8 cellular contexts compared by ENCODE assay signal in genomic region chrX:118459494-118459893, GRCh38. TPM values are rescaled to one million over a fixed set of nuclear protein-coding genes. Genes with fewer than 3 reads are reported as not detected.
A peak's percentile ranks its signal among the peaks of the same experiment; 100 is the strongest.
DNase-seq lines count a peak whose midpoint lies in the region; ATAC-seq, FAIRE-seq and TF ChIP-seq lines count a peak whose summit lies in the region.

No MANE protein-coding gene starts in this region.

- H3K9me3 ChIP-seq in Panc1 (ENCODE audit: control insufficient read depth, insufficient read depth, low read depth, low read length) (no peaks in the 10 kb centered on the region), mucosa of descending colon (no peaks in the 10 kb centered on the region)

- H3K4me1 ChIP-seq in Panc1 (ENCODE audit: control insufficient read depth, insufficient read depth, low read length) (no peaks in the 10 kb centered on the region), mucosa of descending colon (ENCODE audit: low read depth) (no peaks in the 10 kb centered on the region)

- H3K4me3 ChIP-seq in Panc1 (ENCODE audit: low read depth in 2 of 2, low read length in 2 of 2) (no peak overlapping the region), mucosa of descending colon (no peak overlapping the region)

- no peaks in the 10 kb centered on the region for H3K36me3 ChIP-seq in Panc1 (ENCODE audit: control insufficient read depth, insufficient read depth, low read length)
- no peaks in the 10 kb centered on the region for H3K36me3 ChIP-seq in mucosa of descending colon (ENCODE audit: low read depth)

- CTCF ChIA-PET in Panc1 (lab: Charles Lee) = interaction anchor here (1.1 to 2.4 kb wide), 3 partner anchors 141 to 379 kb away, joined by 6 to 36 read pairs (median 8); no protein-coding TSS in a partner anchor

- POLR2A ChIA-PET in Panc1 (lab: Charles Lee) = no interaction called here

- TF ChIP-seq CTCF in Panc1 (IDR thresholded peaks at IDR 0.05) = peak; percentile 73; the same call in 1 of the 2 replicates
- no peak for TF ChIP-seq CTCF in mucosa of descending colon (IDR thresholded peaks at IDR 0.05)

- in situ Hi-C loops in Panc1 (cut with HindIII; ENCODE audit: low pct_unique_long_range_greater_than_20kb, low sequenced_read_pairs) = no loop called here

- intact Hi-C loops in Panc1 (cut with micrococcal nuclease; ENCODE audit: unreplicated experiment) (loop anchor here (2.0 to 10.0 kb wide), 2 partner anchors 141 to 345 kb away; no protein-coding TSS in a partner anchor), mucosa of descending colon (cut with DNase I, micrococcal nuclease) (loop anchor here in 1 of 2 donors (10.0 kb wide), 1 partner anchor 145 kb away; no protein-coding TSS in a partner anchor)

- H3K27me3 ChIP-seq in Panc1 (ENCODE audit: control insufficient read depth, insufficient read depth, low read length) = no peaks in the 10 kb centered on the region

- H3K27ac ChIP-seq in Panc1 (ENCODE audit: low read length) = no peak overlapping the region

- peak; percentile 68 for FAIRE-seq in colon (lab: Jason Lieb, UNC)

- ATAC-seq in Panc1 (peak; percentile 83), mucosa of descending colon (peak; percentile 31), HG03378 (IDR thresholded peaks at IDR 0.05; ENCODE audit: unreplicated experiment) (no peak), HG02938 (IDR thresholded peaks at IDR 0.05; ENCODE audit: unreplicated experiment) (no peak)

- no TSS peak for BruUV-seq in Panc1 (replicated peaks; lab: Mats Ljungman, UMichigan)

- DNase-seq in AG08396 (ENCODE audit: low spot score) = peak; percentile 18
- DNase-seq in GM04504 (ENCODE audit: low read depth) = peak; percentile 15
- peak; percentile 29 for DNase-seq in HT-29 (ENCODE audit: low spot score)
- peak; percentile 12 for DNase-seq in Panc1 (ENCODE audit: low read depth, low spot score)
- DNase-seq in mucosa of descending colon = peak in 1 of 3 donors; percentile 1

RNA-seq across cellular contexts. Expression of gene DOCK11, which starts 36.1 kb away (rescaled TPM):
- 0.13 and 0.23 TPM in 2 replicates for total RNA-seq in HT-29 (2014; rRNA removed; shearing (Covaris generic))
- total RNA-seq in Panc1 (2021; ENCODE audit: unreplicated experiment) = 2.0 TPM
- polyA plus RNA-seq in Panc1 (2012; ENCODE audit: insufficient read length) = 0.21 TPM
- total RNA-seq in mucosa of descending colon = 10 to 100 TPM in 1 of 3 donors, 1 to 10 TPM in 2; 4.5 to 31.6 (median 8.4) TPM

Comparison
In these comparisons a context has a peak if more than half of its experiments do, and no peak if none do; other contexts are left out.
1. ATAC-seq: peak in Panc1 (single experiment) and mucosa of descending colon (single experiment); none in HG03378 (single experiment) and HG02938 (single experiment).